In the genomic region with DNA sequence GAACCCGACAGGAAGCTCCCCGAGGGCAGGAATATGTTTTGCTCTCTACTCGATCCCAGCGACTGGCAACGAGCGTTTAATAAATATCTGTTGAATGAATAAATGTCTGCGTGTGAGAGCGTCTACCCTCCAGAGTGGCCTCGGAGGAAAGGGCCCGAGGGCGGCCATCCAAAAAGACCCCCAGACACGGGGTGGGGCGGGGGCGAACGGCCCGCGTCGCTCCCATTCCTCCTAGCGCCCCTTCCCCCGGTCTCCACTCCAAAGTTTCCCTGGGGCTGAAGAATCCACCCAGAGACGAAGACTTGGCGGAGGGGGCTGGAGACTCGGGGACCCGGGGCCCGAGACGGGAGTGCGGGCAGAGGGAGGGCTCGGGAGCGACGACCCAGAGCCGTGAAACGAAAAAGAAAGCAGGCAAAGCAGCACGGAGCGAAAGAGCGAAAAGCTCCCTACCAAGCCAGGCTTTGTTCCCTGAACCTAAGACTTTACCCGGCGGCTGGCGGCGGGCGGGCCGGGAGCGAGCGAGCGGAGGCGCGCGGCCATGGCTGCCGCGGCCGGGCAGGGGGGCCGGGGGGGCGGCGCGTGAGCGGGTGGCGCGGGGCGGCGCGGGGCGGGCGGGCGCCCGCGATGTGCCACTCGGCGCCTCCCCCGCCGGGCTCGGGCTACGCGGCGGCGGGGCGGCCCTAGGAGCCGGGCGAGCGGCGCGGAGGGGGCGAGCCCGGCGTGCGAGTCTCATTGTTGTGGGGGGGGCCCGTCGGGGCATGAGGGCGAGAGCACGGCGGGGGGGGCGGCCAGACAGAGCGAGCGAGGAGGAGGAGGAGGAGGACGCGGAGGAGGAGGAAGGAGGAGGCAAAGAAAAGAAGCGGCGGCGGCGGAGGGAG, we compare ENCODE assay signal across 8 cellular contexts. TPM values are rescaled to one million over a fixed set of nuclear protein-coding genes. Genes with fewer than 3 reads are reported as not detected.
DNase-seq lines count a peak whose midpoint lies in the region; ATAC-seq, FAIRE-seq and TF ChIP-seq lines count a peak whose summit lies in the region.

A gene (plus strand): TSS at position 629 of the 878 bp plus-strand sequence. CDS start 360 bp downstream, outside the sequence.

- H3K27ac Mint-ChIP-seq in activated CD4-positive, alpha-beta T cell treated with anti-CD3 and anti-CD28 coated beads, Interleukin-2, amount 10 ng/mL, durations not matched to agents 24 days and 14 days = peak within 1 kb of the TSS; percentile 97

- no peak for FAIRE-seq in H54 (lab: Jason Lieb, UNC)

- POLR2A ChIA-PET in AG04450 (lab: Yijun Ruan, JAX) = interaction anchor here (0.6 to 1.1 kb wide), 2 partner anchors 17 to 27 kb away, joined by 3 to 6 read pairs; no protein-coding TSS in a partner anchor

- peak; percentile 37; the same call in 1 of the 2 replicates for TF ChIP-seq POLR2A in H54 (IDR thresholded peaks at IDR 0.05; ENCODE audit: low read depth, low read length)

- H3K27me3 ChIP-seq in AG04450 (ENCODE audit: control insufficient read depth, insufficient read depth, low read length) = no peaks in the 10 kb centered on the region

- peaks cover 48% of the 10 kb centered on the region for H3K4me1 Mint-ChIP-seq in activated CD4-positive, alpha-beta T cell treated with anti-CD3 and anti-CD28 coated beads, Interleukin-2, amount 10 ng/mL, durations not matched to agents 24 days and 14 days

- CTCF ChIA-PET in AG04450 (lab: Charles Lee) = interaction anchor here (1.0 to 2.3 kb wide), 2 partner anchors 24 to 30 kb away, joined by 3 to 6 read pairs; no protein-coding TSS in a partner anchor

- peaks cover 4% of the 10 kb centered on the region for H3K9me3 Mint-ChIP-seq in activated CD4-positive, alpha-beta T cell treated with anti-CD3 and anti-CD28 coated beads, Interleukin-2, amount 10 ng/mL, durations not matched to agents 24 days and 14 days

- H3K4me3 ChIP-seq in AG04450 (ENCODE audit: low read depth, low read length) = peak within 1 kb of the TSS; percentile 71
- H3K4me3 ChIP-seq in coronary artery = peak within 1 kb of the TSS; percentile 92

- TF ChIP-seq CTCF in AG04450 (IDR thresholded peaks at IDR 0.05; ENCODE audit: low read depth, low read length) (no peak), coronary artery (IDR thresholded peaks at IDR 0.05) (no peak)

- DNase-seq in AG04450 (ENCODE audit: low read depth, low spot score) (no peak), H54 (ENCODE audit: insufficient read length, low spot score) (peak; percentile 84), NCI-H510A (lab: John Stamatoyannopoulos, UW) (peak; percentile 90), coronary artery (ENCODE audit: low spot score) (peak; percentile 87), kidney tubule cell (ENCODE audit: low spot score) (peak; percentile 79)
- peak; percentile 93 for DNase-seq in activated CD4-positive, alpha-beta T cell treated with anti-CD3 and anti-CD28 coated beads, Interleukin-2, amount 10 ng/mL, durations not matched to agents 24 days and 14 days
- peak; percentile 57 to 67 for DNase-seq in stimulated activated CD4-positive, alpha-beta T cell treated with anti-CD3 and anti-CD28 coated beads, Interleukin-1b, Interleukin-23, amount 100 ng/mL, for 1 hour (ENCODE audit: low read depth in 2 of 2)

- peak within 1 kb of the TSS; percentile 90 for H3K4me3 Mint-ChIP-seq in activated CD4-positive, alpha-beta T cell treated with anti-CD3 and anti-CD28 coated beads, Interleukin-2, amount 10 ng/mL, durations not matched to agents 24 days and 14 days

- H3K9me3 ChIP-seq in AG04450 (ENCODE audit: control insufficient read depth, insufficient read depth, low read length) = no peaks in the 10 kb centered on the region; the same call in 1 of the 2 replicates

- H3K27me3 Mint-ChIP-seq in activated CD4-positive, alpha-beta T cell treated with anti-CD3 and anti-CD28 coated beads, Interleukin-2, amount 10 ng/mL, durations not matched to agents 24 days and 14 days = no peaks in the 10 kb centered on the region

- H3K27ac ChIP-seq in AG04450 (ENCODE audit: low read depth, low read length) (peak within 1 kb of the TSS; percentile 81), coronary artery (peak within 1 kb of the TSS; percentile 90 to 97)

- no peak for ATAC-seq in GM19023 (IDR thresholded peaks at IDR 0.05; ENCODE audit: unreplicated experiment)

- intact Hi-C loops in activated CD4-positive, alpha-beta T cell treated with anti-CD3 and anti-CD28 coated beads, Interleukin-2, amount 10 ng/mL, durations not matched to agents 24 days and 14 days (cut with micrococcal nuclease) = loop anchor here (1.0 to 5.0 kb wide), 3 partner anchors 94 to 164 kb away; a partner anchor contains a TSS

- peaks cover 42% of the 10 kb centered on the region for H3K36me3 Mint-ChIP-seq in activated CD4-positive, alpha-beta T cell treated with anti-CD3 and anti-CD28 coated beads, Interleukin-2, amount 10 ng/mL, durations not matched to agents 24 days and 14 days (ENCODE audit: low read depth)

RNA-seq across cellular contexts. Expression of the gene that starts here (rescaled TPM):
- polyA plus RNA-seq in AG04450 (2011; rRNA removed) = 16.4 and 17.3 TPM in 2 replicates
- 26.2 and 35.4 TPM in 2 replicates for polyA minus RNA-seq in AG04450 (2011; rRNA and poly(A)+ RNA removed)
- total RNA-seq in activated CD4-positive, alpha-beta T cell treated with anti-CD3 and anti-CD28 coated beads, Interleukin-2, amount 10 ng/mL, durations not matched to agents 24 days and 14 days = 243 and 248 TPM in 2 replicates
